In genomic region chr18:10145523-10145922, GRCh38 we compare ENCODE assay signal across 14 cellular contexts.
DNase-seq lines count a peak whose midpoint lies in the region; ATAC-seq and TF ChIP-seq lines count a peak whose summit lies in the region.
"Had no signal": no experiment of that assay in that cellular context is flagged by ENCODE, and none has a peak within 500 bp of the region (broad histone marks: within the 10 kb centered on the region; RNA-seq: fewer than 3 reads in every experiment).

No MANE protein-coding gene starts in this region.

- ATAC-seq in GM23338 (no peak), WTC11 (peak; percentile 34; the same call in 1 of the 2 replicates), foreskin keratinocyte (no peak), T-cell (replicated peaks in 1 of 4) (no peak), mucosa of descending colon (no peak)

- CTCF ChIA-PET in WTC11 (lab: Charles Lee) (no interaction called here), T-cell (lab: Charles Lee) (no interaction called here)

- H3K4me1 Mint-ChIP-seq in GM23338 (peaks cover 28% of the 10 kb centered on the region), WTC11 (peaks cover 26% of the 10 kb centered on the region), T-cell (peaks cover 0 to 1% (median 0%) of the 10 kb centered on the region in 3 donors)

- peaks cover 12% of the 10 kb centered on the region for H3K4me1 ChIP-seq in GM23338 (ENCODE audit: insufficient read depth)
- H3K4me1 ChIP-seq in foreskin keratinocyte = peaks cover 5% of the 10 kb centered on the region
- no peaks in the 10 kb centered on the region for H3K4me1 ChIP-seq in mucosa of descending colon (ENCODE audit: low read depth)

- H3K4me2 ChIP-seq in GM23338 = no peak overlapping the region
- H3K4me2 ChIP-seq: BLaER1 had no signal

- H3K9me3 Mint-ChIP-seq in GM23338 (peaks cover 5% of the 10 kb centered on the region; the same call in 1 of the 3 replicates), WTC11 (peaks cover 6% of the 10 kb centered on the region), T-cell (no peaks in the 10 kb centered on the region)
- H3K9me3 Mint-ChIP-seq: IgD-negative memory B cell had no signal

- no peaks in the 10 kb centered on the region for H4K20me1 ChIP-seq in GM23338 (replicated peaks; ENCODE audit: insufficient read depth)
- H4K20me1 ChIP-seq: BLaER1 had no signal

- TF ChIP-seq CTCF in GM23338 (conservative IDR thresholded peaks at IDR 0.05; ENCODE audit: low read depth in 2 of 2) (no peak), WTC11 (IDR thresholded peaks at IDR 0.05) (no peak), foreskin keratinocyte (conservative IDR thresholded peaks at IDR 0.05) (no peak), mucosa of descending colon (IDR thresholded peaks at IDR 0.05) (no peak)

- H3K9me2 ChIP-seq in GM23338 (ENCODE audit: insufficient read depth) = no peaks in the 10 kb centered on the region

- peak overlapping the region; percentile 72; the same call in 1 of the 2 replicates for H2AFZ ChIP-seq in GM23338
- H2AFZ ChIP-seq: GM23248 had no signal

- no peaks in the 10 kb centered on the region for H3K79me2 ChIP-seq in GM23338 (replicated peaks; ENCODE audit: insufficient read depth)

- H3K36me3 ChIP-seq in GM23338 (ENCODE audit: insufficient read depth) = no peaks in the 10 kb centered on the region
- H3K36me3 ChIP-seq in mucosa of descending colon (ENCODE audit: low read depth) = no peaks in the 10 kb centered on the region
- H3K36me3 ChIP-seq: BLaER1 had no signal

- H3K27ac Mint-ChIP-seq in GM23338 = no peak overlapping the region
- H3K27ac Mint-ChIP-seq in WTC11 = no peak overlapping the region
- no peak overlapping the region for H3K27ac Mint-ChIP-seq in T-cell
- H3K27ac Mint-ChIP-seq: H9, IgD-negative memory B cell had no signal

- H3K4me3 ChIP-seq in GM23338 (no peak overlapping the region), mucosa of descending colon (no peak overlapping the region)
- H3K4me3 ChIP-seq: BLaER1, GM23248 had no signal

- POLR2A ChIA-PET in WTC11 (lab: Charles Lee) = no interaction called here
- POLR2A ChIA-PET in T-cell (lab: Charles Lee) = no interaction called here

- 0 out of 2 replicates have a peak, but pooled peaks cover under 1% of the 10 kb centered on the region for H3F3A ChIP-seq in GM23338 (replicated peaks; ENCODE audit: low read depth)

- intact Hi-C loops in posterior vena cava (cut with DNase I) = no loop called here
- intact Hi-C loops in mucosa of descending colon (cut with DNase I, micrococcal nuclease) = no loop called here

- H3K27me3 Mint-ChIP-seq in GM23338 (ENCODE audit: insufficient read depth, low read depth, poor library complexity) (peaks cover 2% of the 10 kb centered on the region), WTC11 (ENCODE audit: low read depth) (no peaks in the 10 kb centered on the region; the same call in 1 of the 2 replicates), T-cell (peaks cover 0 to 3% of the 10 kb centered on the region in 2 donors)
- H3K27me3 Mint-ChIP-seq: IgD-negative memory B cell had no signal

- H3K27me3 ChIP-seq in GM23338 (ENCODE audit: insufficient read depth) = no peaks in the 10 kb centered on the region
- peaks cover 2% of the 10 kb centered on the region for H3K27me3 ChIP-seq in foreskin keratinocyte
- H3K27me3 ChIP-seq: BLaER1 had no signal

- H3K27ac ChIP-seq in GM23338 (ENCODE audit: low read depth) (no peak overlapping the region), foreskin keratinocyte (no peak overlapping the region)
- H3K27ac ChIP-seq: BLaER1, GM23248 had no signal

- DNase-seq in GM23338 (ENCODE audit: low spot score) (no peak), WTC11 (ENCODE audit: low spot score) (no peak), islet precursor cell (peak; percentile 67), posterior vena cava (ENCODE audit: low spot score) (peak; percentile 45), foreskin keratinocyte (no peak), T-cell (no peak), mucosa of descending colon (no peak)
- DNase-seq: 8988T, AML-193, DMS53, GM23248, H9 had no signal

- H3K36me3 Mint-ChIP-seq in GM23338 (ENCODE audit: low read depth) (no peaks in the 10 kb centered on the region), WTC11 (no peaks in the 10 kb centered on the region), T-cell (no peaks in the 10 kb centered on the region)
- H3K36me3 Mint-ChIP-seq: IgD-negative memory B cell had no signal

- no peaks in the 10 kb centered on the region for H3K9me3 ChIP-seq in mucosa of descending colon
- H3K9me3 ChIP-seq: BLaER1 had no signal

- H3K4me3 Mint-ChIP-seq in GM23338 (no peak overlapping the region), WTC11 (no peak overlapping the region), T-cell (no peak overlapping the region)
- H3K4me3 Mint-ChIP-seq: H9, IgD-negative memory B cell had no signal

TF ChIP-seq in GM23338, 12 proteins besides CTCF, POLR2A, EP300 and RAD21 (continues in another document):
- TF ChIP-seq EZH2 (IDR thresholded peaks at IDR 0.05; ENCODE audit: low read depth, unreplicated experiment) (no peak), ZNF331 (CRISPR knock-in tag; IDR thresholded peaks at IDR 0.05; ENCODE audit: low read depth) (no peak), EZH2phosphoT487 (IDR thresholded peaks at IDR 0.05; ENCODE audit: unreplicated experiment) (no peak)

TF ChIP-seq in WTC11, 78 proteins besides CTCF, POLR2A, EP300 and RAD21:
- TF ChIP-seq SOX15 (CRISPR knock-in tag; IDR thresholded peaks at IDR 0.05) = no peak
- TF ChIP-seq, protein P1, sequence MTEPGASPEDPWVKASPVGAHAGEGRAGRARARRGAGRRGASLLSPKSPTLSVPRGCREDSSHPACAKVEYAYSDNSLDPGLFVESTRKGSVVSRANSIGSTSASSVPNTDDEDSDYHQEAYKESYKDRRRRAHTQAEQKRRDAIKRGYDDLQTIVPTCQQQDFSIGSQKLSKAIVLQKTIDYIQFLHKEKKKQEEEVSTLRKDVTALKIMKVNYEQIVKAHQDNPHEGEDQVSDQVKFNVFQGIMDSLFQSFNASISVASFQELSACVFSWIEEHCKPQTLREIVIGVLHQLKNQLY (CRISPR knock-in tag; IDR thresholded peaks at IDR 0.05) = no peak
- no peak for TF ChIP-seq USF1 (CRISPR knock-in tag; IDR thresholded peaks at IDR 0.05)
- no peak for TF ChIP-seq ATF1 (CRISPR knock-in tag; IDR thresholded peaks at IDR 0.05)
- no peak for TF ChIP-seq NFATC4 (CRISPR knock-in tag; IDR thresholded peaks at IDR 0.05)
- TF ChIP-seq, protein P2, sequence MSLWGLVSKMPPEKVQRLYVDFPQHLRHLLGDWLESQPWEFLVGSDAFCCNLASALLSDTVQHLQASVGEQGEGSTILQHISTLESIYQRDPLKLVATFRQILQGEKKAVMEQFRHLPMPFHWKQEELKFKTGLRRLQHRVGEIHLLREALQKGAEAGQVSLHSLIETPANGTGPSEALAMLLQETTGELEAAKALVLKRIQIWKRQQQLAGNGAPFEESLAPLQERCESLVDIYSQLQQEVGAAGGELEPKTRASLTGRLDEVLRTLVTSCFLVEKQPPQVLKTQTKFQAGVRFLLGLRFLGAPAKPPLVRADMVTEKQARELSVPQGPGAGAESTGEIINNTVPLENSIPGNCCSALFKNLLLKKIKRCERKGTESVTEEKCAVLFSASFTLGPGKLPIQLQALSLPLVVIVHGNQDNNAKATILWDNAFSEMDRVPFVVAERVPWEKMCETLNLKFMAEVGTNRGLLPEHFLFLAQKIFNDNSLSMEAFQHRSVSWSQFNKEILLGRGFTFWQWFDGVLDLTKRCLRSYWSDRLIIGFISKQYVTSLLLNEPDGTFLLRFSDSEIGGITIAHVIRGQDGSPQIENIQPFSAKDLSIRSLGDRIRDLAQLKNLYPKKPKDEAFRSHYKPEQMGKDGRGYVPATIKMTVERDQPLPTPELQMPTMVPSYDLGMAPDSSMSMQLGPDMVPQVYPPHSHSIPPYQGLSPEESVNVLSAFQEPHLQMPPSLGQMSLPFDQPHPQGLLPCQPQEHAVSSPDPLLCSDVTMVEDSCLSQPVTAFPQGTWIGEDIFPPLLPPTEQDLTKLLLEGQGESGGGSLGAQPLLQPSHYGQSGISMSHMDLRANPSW (CRISPR knock-in tag; conservative IDR thresholded peaks at IDR 0.05; ENCODE audit: low read depth) = no peak
- TF ChIP-seq, protein P3, sequence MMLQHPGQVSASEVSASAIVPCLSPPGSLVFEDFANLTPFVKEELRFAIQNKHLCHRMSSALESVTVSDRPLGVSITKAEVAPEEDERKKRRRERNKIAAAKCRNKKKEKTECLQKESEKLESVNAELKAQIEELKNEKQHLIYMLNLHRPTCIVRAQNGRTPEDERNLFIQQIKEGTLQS (CRISPR knock-in tag; conservative IDR thresholded peaks at IDR 0.05) = no peak
- TF ChIP-seq RELA (CRISPR knock-in tag; IDR thresholded peaks at IDR 0.05; ENCODE audit: borderline replicate concordance) = no peak

Comparison
In these comparisons a context has a peak if more than half of its experiments do, and no peak if none do; other contexts are left out.
1. DNase-seq: peak in islet precursor cell (single experiment) and posterior vena cava (single experiment); none in GM23338 (single experiment), WTC11 (single experiment), foreskin keratinocyte (0 of 2), T-cell (0 of 34) and mucosa of descending colon (0 of 3).